In the genomic region with DNA sequence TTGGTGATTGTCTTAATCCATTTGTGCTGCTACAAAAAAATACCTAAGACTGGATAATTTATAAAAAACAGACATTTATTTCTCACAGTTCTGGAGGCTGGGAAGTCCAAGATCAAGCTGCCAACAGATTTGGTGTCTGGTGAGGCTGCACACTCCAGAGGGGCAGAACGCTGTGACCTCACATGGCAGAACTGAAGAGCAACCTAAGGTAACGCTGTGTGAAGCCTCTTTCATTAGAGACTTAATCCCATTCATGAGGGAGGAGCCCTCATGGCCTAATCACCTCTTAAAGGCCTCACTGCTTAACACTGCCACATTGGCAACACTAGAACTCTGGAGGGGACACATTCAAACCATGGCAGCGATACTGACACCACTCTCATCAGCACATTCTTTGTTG, we compare ENCODE assay signal across 1 cellular context.
TF ChIP-seq lines count a peak whose summit lies in the region.

No MANE protein-coding gene starts in this region.

TF ChIP-seq in HepG2, 621 proteins besides CTCF, POLR2A, EP300 and RAD21:
- TF ChIP-seq, protein P1, sequence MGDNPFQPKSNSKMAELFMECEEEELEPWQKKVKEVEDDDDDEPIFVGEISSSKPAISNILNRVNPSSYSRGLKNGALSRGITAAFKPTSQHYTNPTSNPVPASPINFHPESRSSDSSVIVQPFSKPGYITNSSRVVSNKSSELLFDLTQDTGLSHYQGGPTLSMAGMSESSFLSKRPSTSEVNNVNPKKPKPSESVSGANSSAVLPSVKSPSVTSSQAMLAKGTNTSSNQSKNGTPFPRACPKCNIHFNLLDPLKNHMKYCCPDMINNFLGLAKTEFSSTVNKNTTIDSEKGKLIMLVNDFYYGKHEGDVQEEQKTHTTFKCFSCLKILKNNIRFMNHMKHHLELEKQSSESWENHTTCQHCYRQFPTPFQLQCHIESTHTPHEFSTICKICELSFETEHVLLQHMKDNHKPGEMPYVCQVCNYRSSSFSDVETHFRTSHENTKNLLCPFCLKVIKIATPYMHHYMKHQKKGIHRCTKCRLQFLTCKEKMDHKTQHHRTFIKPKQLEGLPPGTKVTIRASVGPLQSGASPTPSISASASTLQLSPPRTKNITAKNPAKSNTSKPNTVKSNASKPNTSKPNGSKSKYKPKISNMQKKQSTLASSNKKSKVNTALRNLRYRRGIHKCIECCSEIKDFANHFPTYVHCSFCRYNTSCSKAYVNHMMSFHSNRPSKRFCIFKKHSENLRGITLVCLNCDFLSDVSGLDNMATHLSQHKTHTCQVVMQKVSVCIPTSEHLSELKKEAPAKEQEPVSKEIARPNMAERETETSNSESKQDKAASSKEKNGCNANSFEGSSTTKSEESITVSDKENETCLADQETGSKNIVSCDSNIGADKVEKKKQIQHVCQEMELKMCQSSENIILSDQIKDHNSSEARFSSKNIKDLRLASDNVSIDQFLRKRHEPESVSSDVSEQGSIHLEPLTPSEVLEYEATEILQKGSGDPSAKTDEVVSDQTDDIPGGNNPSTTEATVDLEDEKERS (CRISPR knock-in tag; IDR thresholded peaks at IDR 0.05) = 0 out of 2 replicates have a peak, but pooled peaks have one; percentile 40
- peak; percentile 100 for TF ChIP-seq ZNF564 (CRISPR knock-in tag; IDR thresholded peaks at IDR 0.05)
- TF ChIP-seq JUN (CRISPR knock-in tag; IDR thresholded peaks at IDR 0.05) = no peak
